ENCODE assay signal across 9 cellular contexts in genomic region chr6:167093922-167094432, GRCh38. TPM values are rescaled to one million over a fixed set of nuclear protein-coding genes. Genes with fewer than 3 reads are reported as not detected.
DNase-seq lines count a peak whose midpoint lies in the region; ATAC-seq and TF ChIP-seq lines count a peak whose summit lies in the region.
"Had no signal": no experiment of that assay in that cellular context is flagged by ENCODE, and none has a peak within 500 bp of the region (broad histone marks: within the 10 kb centered on the region; RNA-seq: fewer than 3 reads in every experiment).

No MANE protein-coding gene starts in this region.

- peak overlapping the region; percentile 85 for H3K27ac Mint-ChIP-seq in activated naive CD8-positive, alpha-beta T cell treated with anti-CD3 and anti-CD28 coated beads for 36 hours
- no peak overlapping the region for H3K27ac Mint-ChIP-seq in Caco-2 (ENCODE audit: unreplicated experiment)

- DNase-seq in GM10266 (ENCODE audit: extremely low spot score) (peak; percentile 79), OCI-LY7 (ENCODE audit: low spot score) (no peak), NCI-H345 treated with DMSO at 0.1 percent for 48 hours (lab: John Stamatoyannopoulos, UW; ENCODE audit: unreplicated experiment) (no peak), NCI-H146 (lab: John Stamatoyannopoulos, UW) (no peak), Caco-2 (no peak)
- peak; percentile 76 for DNase-seq in activated naive CD8-positive, alpha-beta T cell treated with anti-CD3 and anti-CD28 coated beads for 36 hours
- DNase-seq in stimulated activated CD4-positive, alpha-beta T cell treated with anti-CD3 and anti-CD28 coated beads, Interleukin-15, amount 100 ng/mL, for 24 hours: peak; percentile 65

- POLR2A ChIA-PET in OCI-LY7 (lab: Charles Lee) (interaction anchor here (0.6 to 10.2 kb wide), 6 partner anchors 12 to 93 kb away, joined by 3 to 96 read pairs (median 4); partner anchors contain the start of gene CCR6), Caco-2 (lab: Charles Lee) (no interaction called here)

- ATAC-seq in GM21737 (IDR thresholded peaks at IDR 0.05; ENCODE audit: unreplicated experiment): peak; percentile 36

- no peaks in the 10 kb centered on the region for H4K20me1 ChIP-seq in OCI-LY7 (ENCODE audit: insufficient read depth, low read length)

- H3K9me3 ChIP-seq in OCI-LY7 (ENCODE audit: low read length) (no peaks in the 10 kb centered on the region), Caco-2 (no peaks in the 10 kb centered on the region)

- TF ChIP-seq CTCF in GM10266 (IDR thresholded peaks at IDR 0.05; ENCODE audit: control insufficient read depth, insufficient read depth, low read depth, missing control alignments): no peak
- TF ChIP-seq CTCF in OCI-LY7 (conservative IDR thresholded peaks at IDR 0.05; ENCODE audit: low read length): no peak
- no peak for TF ChIP-seq CTCF in Caco-2 (IDR thresholded peaks at IDR 0.05; ENCODE audit: insufficient read depth in 1 of 2, low read depth in 1 of 2, low read length in 1 of 2, severe bottlenecking in 1 of 2, unreplicated experiment in 1 of 2)

- peak overlapping the region; percentile 66 for H3K4me2 ChIP-seq in OCI-LY7 (ENCODE audit: low read length)

- BruUV-seq in OCI-LY7 (replicated peaks; lab: Mats Ljungman, UMichigan): no TSS peak
- BruUV-seq in Caco-2 (replicated peaks; lab: Mats Ljungman, UMichigan): no TSS peak

- H3K4me3 Mint-ChIP-seq in activated naive CD8-positive, alpha-beta T cell treated with anti-CD3 and anti-CD28 coated beads for 36 hours: peak overlapping the region; percentile 58
- H3K4me3 Mint-ChIP-seq in Caco-2 (ENCODE audit: unreplicated experiment): no peak overlapping the region

- H3K27ac ChIP-seq in OCI-LY7 (ENCODE audit: low read depth, low read length, poor library complexity, severe bottlenecking): peak overlapping the region; percentile 72

- peak overlapping the region; percentile 40; the same call in 1 of the 2 replicates for H2AFZ ChIP-seq in OCI-LY7 (ENCODE audit: low read length)

- H3K4me1 ChIP-seq in OCI-LY7 (ENCODE audit: insufficient read depth, low read length, poor library complexity, severe bottlenecking): peaks cover 92% of the 10 kb centered on the region
- no peaks in the 10 kb centered on the region for H3K4me1 ChIP-seq in Caco-2

- H3K9me3 Mint-ChIP-seq in activated naive CD8-positive, alpha-beta T cell treated with anti-CD3 and anti-CD28 coated beads for 36 hours: no peaks in the 10 kb centered on the region
- no peaks in the 10 kb centered on the region for H3K9me3 Mint-ChIP-seq in Caco-2 (ENCODE audit: unreplicated experiment)

- peak overlapping the region; percentile 44 for H3K4me3 ChIP-seq in OCI-LY7 (ENCODE audit: low read depth, low read length, poor library complexity, severe bottlenecking)
- H3K4me3 ChIP-seq in Caco-2 (ENCODE audit: low read depth, low read length): no peak overlapping the region

- intact Hi-C loops in OCI-LY7 (cut with micrococcal nuclease; ENCODE audit: unreplicated experiment): loop anchor here (5.0 kb wide), 1 partner anchor 47 kb away; no protein-coding TSS in a partner anchor
- intact Hi-C loops in Caco-2 (cut with micrococcal nuclease; ENCODE audit: unreplicated experiment): no loop called here

- no peaks in the 10 kb centered on the region for H3K27me3 ChIP-seq in Caco-2 (replicated peaks; ENCODE audit: control insufficient read depth, insufficient read depth, low read length)

- CTCF ChIA-PET in OCI-LY7 (lab: Charles Lee; ENCODE audit: unreplicated experiment): interaction anchor here (0.9 kb wide), 1 partner anchor 15 kb away, joined by 4 read pairs; no protein-coding TSS in a partner anchor
- CTCF ChIA-PET in Caco-2 (lab: Charles Lee): interaction anchor here (0.6 to 1.2 kb wide), 2 partner anchors 48 to 1160 kb away, joined by 3 to 5 read pairs; no protein-coding TSS in a partner anchor

- H3K9me2 ChIP-seq in OCI-LY7 (ENCODE audit: insufficient read depth, low read length): no peaks in the 10 kb centered on the region

- H3K36me3 ChIP-seq in OCI-LY7 (ENCODE audit: insufficient read depth, low read length) (no peaks in the 10 kb centered on the region), Caco-2 (ENCODE audit: control insufficient read depth, insufficient read depth, low read length) (no peaks in the 10 kb centered on the region)

- H3K4me1 Mint-ChIP-seq in activated naive CD8-positive, alpha-beta T cell treated with anti-CD3 and anti-CD28 coated beads for 36 hours: peaks cover 56% of the 10 kb centered on the region
- no peaks in the 10 kb centered on the region for H3K4me1 Mint-ChIP-seq in Caco-2 (ENCODE audit: low read depth, unreplicated experiment)

- H3K27me3 Mint-ChIP-seq in activated naive CD8-positive, alpha-beta T cell treated with anti-CD3 and anti-CD28 coated beads for 36 hours: no peaks in the 10 kb centered on the region
- no peaks in the 10 kb centered on the region for H3K27me3 Mint-ChIP-seq in Caco-2 (ENCODE audit: insufficient read depth, unreplicated experiment)

- H3K79me2 ChIP-seq in OCI-LY7 (ENCODE audit: insufficient read depth, low read depth, low read length): no peaks in the 10 kb centered on the region

- H3K36me3 Mint-ChIP-seq in activated naive CD8-positive, alpha-beta T cell treated with anti-CD3 and anti-CD28 coated beads for 36 hours: peaks cover 2% of the 10 kb centered on the region
- H3K36me3 Mint-ChIP-seq in Caco-2 (ENCODE audit: insufficient read depth, unreplicated experiment): no peaks in the 10 kb centered on the region

RNA-seq across cellular contexts. Expression of gene CCR6, which starts 28.9 kb away (rescaled TPM):
- 0.05 and 0.35 TPM in 2 replicates for total RNA-seq in OCI-LY7 (2014; rRNA removed; shearing (Covaris generic))
- 0.10 TPM in 1 of 2 replicates, not detected in the other for total RNA-seq in OCI-LY7 (2022)
- total RNA-seq in activated naive CD8-positive, alpha-beta T cell treated with anti-CD3 and anti-CD28 coated beads for 36 hours: under 1 TPM in 1 of 2 experiments, not detected in 1; 0.44 TPM
- not detected in 2 replicates for total RNA-seq in Caco-2 (2022)
- total RNA-seq: endothelial cell of umbilical vein had no signal

Comparison
In these comparisons a context has a peak if more than half of its experiments do, and no peak if none do; other contexts are left out.
1. DNase-seq: peak in GM10266 (single experiment), activated naive CD8-positive, alpha-beta T cell treated with anti-CD3 and anti-CD28 coated beads for 36 hours (single experiment) and stimulated activated CD4-positive, alpha-beta T cell treated with anti-CD3 and anti-CD28 coated beads, Interleukin-15, amount 100 ng/mL, for 24 hours (single experiment); none in OCI-LY7 (single experiment), NCI-H345 treated with DMSO at 0.1 percent for 48 hours (single experiment), NCI-H146 (single experiment) and Caco-2 (0 of 2).